In the genomic region with DNA sequence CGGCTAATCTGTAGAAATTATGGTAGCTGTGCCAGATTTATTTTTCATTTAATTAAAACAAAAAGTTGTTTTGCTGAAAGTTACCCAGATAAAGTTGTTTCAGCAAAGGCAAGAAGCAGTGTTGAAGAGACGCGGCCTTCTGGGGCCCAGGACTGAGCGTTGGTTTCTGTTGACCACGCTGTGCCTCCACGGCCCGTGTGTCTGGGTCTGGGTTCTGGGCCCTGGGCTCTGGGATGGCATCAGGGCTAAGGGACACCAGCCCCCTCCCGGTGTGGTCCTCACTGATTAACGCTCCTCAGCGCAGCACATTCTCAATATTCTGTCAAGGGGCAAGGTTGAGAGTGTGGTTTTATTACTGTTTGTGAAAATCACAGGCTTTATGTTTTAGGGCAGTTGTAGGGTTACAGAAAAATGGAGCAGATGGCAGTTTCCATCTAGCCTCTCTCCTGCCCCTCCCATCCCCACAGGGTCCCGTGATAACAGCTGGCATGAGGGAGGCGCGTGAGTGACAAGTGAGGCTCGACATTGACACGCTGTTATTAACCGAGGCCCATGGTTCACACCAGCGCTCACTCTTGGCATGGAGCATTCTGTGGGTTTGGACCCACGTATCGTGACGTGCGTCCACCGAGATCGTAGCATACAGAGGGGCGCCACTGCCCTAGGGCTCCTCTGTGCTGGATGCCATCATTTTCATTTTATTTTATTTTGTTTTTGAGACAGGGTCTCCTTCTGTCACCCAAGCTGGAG, we compare ENCODE assay signal across 17 cellular contexts.
DNase-seq lines count a peak whose midpoint lies in the region; ATAC-seq lines count a peak whose summit lies in the region.
"Had no signal": no experiment of that assay in that cellular context is flagged by ENCODE, and none has a peak within 500 bp of the region (broad histone marks: within the 10 kb centered on the region; RNA-seq: fewer than 3 reads in every experiment).

No MANE protein-coding gene starts in this region.

- DNase-seq in NCI-H1694 treated with DMSO at 0.1 percent for 48 hours (lab: John Stamatoyannopoulos, UW) (peak; percentile 90), NCI-H69 (lab: John Stamatoyannopoulos, UW) (peak; percentile 33), neuronal stem cell (ENCODE audit: low spot score) (no peak), NCI-H526 treated with DMSO at 0.1 percent for 48 hours (lab: John Stamatoyannopoulos, UW) (no peak), SW480 (ENCODE audit: low spot score) (no peak)
- DNase-seq: AML-193; C1 segment of cervical spinal cord; Calu3; CD4-positive, alpha-beta T cell; DMS153; DND-41; GDM1; GOT3 had no signal

- peaks cover 0 to 10% (median 0%) of the 10 kb centered on the region in 11 experiments; a peak in 4 of 22 replicates for H3K36me3 ChIP-seq in BLaER1 treated with 17β-estradiol and CSF1 and Interleukin-3, amounts not matched to agents 10 nM and 100 nM
- H3K36me3 ChIP-seq in neuronal stem cell (replicated peaks in 1 of 2; ENCODE audit: control insufficient read depth in 2 of 2, insufficient read depth in 2 of 2, low read length in 2 of 2), result peaks cover 0 to 12% of the 10 kb centered on the region in 2 donors
- H3K36me3 ChIP-seq: HAP-1 had no signal

- peaks cover 16 to 32% (median 22%) of the 10 kb centered on the region in 11 experiments for H3K9me3 ChIP-seq in BLaER1 treated with 17β-estradiol and CSF1 and Interleukin-3, amounts not matched to agents 10 nM and 100 nM (replicated peaks in 1 of 11)
- peaks cover 0 to 2% of the 10 kb centered on the region in 2 donors for H3K9me3 ChIP-seq in neuronal stem cell (replicated peaks in 1 of 2; ENCODE audit: control insufficient read depth in 2 of 2, insufficient read depth in 1 of 2, low read depth in 1 of 2, low read length in 2 of 2)
- H3K9me3 ChIP-seq: HAP-1 had no signal

- no peak overlapping the region for H3K27ac ChIP-seq in BLaER1 treated with 17β-estradiol and CSF1 and Interleukin-3, amounts not matched to agents 10 nM and 100 nM
- H3K27ac ChIP-seq in neuronal stem cell (replicated peaks; ENCODE audit: low read length), result no peak overlapping the region

- H3K4me1 ChIP-seq in BLaER1 treated with 17β-estradiol and CSF1 and Interleukin-3, amounts not matched to agents 10 nM and 100 nM, result peaks cover 0 to 53% (median 41%) of the 10 kb centered on the region in 10 experiments; a peak in 13 of 20 replicates
- peaks cover 0 to 3% of the 10 kb centered on the region in 2 donors for H3K4me1 ChIP-seq in neuronal stem cell (ENCODE audit: control insufficient read depth in 2 of 2, insufficient read depth in 1 of 2, low read depth in 1 of 2, low read length in 2 of 2)
- H3K4me1 ChIP-seq: HAP-1 had no signal

- no peak overlapping the region for H3K4me3 ChIP-seq in BLaER1 treated with 17β-estradiol and CSF1 and Interleukin-3, amounts not matched to agents 10 nM and 100 nM
- H3K4me3 ChIP-seq in neuronal stem cell (ENCODE audit: low read length in 2 of 2), result no peak overlapping the region
- H3K4me3 ChIP-seq: HAP-1 had no signal

- H3K4ac ChIP-seq in neuronal stem cell (ENCODE audit: low read length), result no peak overlapping the region

- H4K91ac ChIP-seq in neuronal stem cell (ENCODE audit: low read depth, low read length, poor library complexity), result no peak overlapping the region

- H4K20me1 ChIP-seq in BLaER1 treated with 17β-estradiol and CSF1 and Interleukin-3, amounts not matched to agents 10 nM and 100 nM, result peaks cover 0 to 87% (median 19%) of the 10 kb centered on the region in 11 experiments; a peak in 14 of 22 replicates

- peaks cover 16% of the 10 kb centered on the region for H3K79me1 ChIP-seq in neuronal stem cell (ENCODE audit: low read depth, low read length)

- no peak overlapping the region for H2AFZ ChIP-seq in neuronal stem cell (ENCODE audit: low read length)

- H3K4me2 ChIP-seq in BLaER1 treated with 17β-estradiol and CSF1 and Interleukin-3, amounts not matched to agents 10 nM and 100 nM, result peak overlapping the region in 8 of 11 experiments; percentile 3 to 71 (median 62); a peak in 11 of 22 replicates
- H3K4me2 ChIP-seq in neuronal stem cell (ENCODE audit: insufficient read depth, low read length, poor library complexity, severe bottlenecking), result no peak overlapping the region

- ATAC-seq in GM18520 (IDR thresholded peaks at IDR 0.05; ENCODE audit: unreplicated experiment), result no peak
- ATAC-seq: HepG2 had no signal

- peaks cover 0 to 18% (median 9%) of the 10 kb centered on the region in 11 experiments; a peak in 12 of 22 replicates for H3K27me3 ChIP-seq in BLaER1 treated with 17β-estradiol and CSF1 and Interleukin-3, amounts not matched to agents 10 nM and 100 nM
- no peaks in the 10 kb centered on the region for H3K27me3 ChIP-seq in neuronal stem cell (ENCODE audit: control insufficient read depth in 3 of 3, insufficient read depth in 3 of 3, low read depth in 1 of 3, low read length in 3 of 3)

- H2AK5ac ChIP-seq in neuronal stem cell (ENCODE audit: low read depth, low read length), result no peak overlapping the region

- H3K18ac ChIP-seq in neuronal stem cell (ENCODE audit: low read length), result peak overlapping the region; percentile 38

- H2BK5ac ChIP-seq in neuronal stem cell (ENCODE audit: low read length), result no peak overlapping the region

- no peak overlapping the region for H4K8ac ChIP-seq in neuronal stem cell (ENCODE audit: low read depth, low read length)

- WGBS in neuronal stem cell (ENCODE audit: extremely low coverage in 2 of 2, insufficient read length in 2 of 2, insufficient replicate concordance in 1 of 2), 2 donors, result no CpG with 5 or more reads among the region's 24 CpGs

- no peak overlapping the region for H3K14ac ChIP-seq in neuronal stem cell (ENCODE audit: low read length)

- no peak overlapping the region for H2BK15ac ChIP-seq in neuronal stem cell (ENCODE audit: low read length)

- H3K9ac ChIP-seq in BLaER1 treated with 17β-estradiol and CSF1 and Interleukin-3, amounts not matched to agents 10 nM and 100 nM, result peak overlapping the region in 1 of 11 experiments; percentile 5; a peak in 1 of 22 replicates
- peak overlapping the region; percentile 12 for H3K9ac ChIP-seq in neuronal stem cell (ENCODE audit: low read depth, low read length, poor library complexity)

- no peak overlapping the region for H2BK120ac ChIP-seq in neuronal stem cell (ENCODE audit: low read depth, low read length)

- no peak overlapping the region for H3K23ac ChIP-seq in neuronal stem cell (ENCODE audit: low read depth, low read length, poor library complexity)

- H2BK12ac ChIP-seq in neuronal stem cell (ENCODE audit: low read length), result no peak overlapping the region

Comparison
In these comparisons a context has a peak if more than half of its experiments do, and no peak if none do; other contexts are left out.
1. DNase-seq: peak in NCI-H1694 treated with DMSO at 0.1 percent for 48 hours (single experiment) and NCI-H69 (single experiment); none in neuronal stem cell (single experiment), NCI-H526 treated with DMSO at 0.1 percent for 48 hours (single experiment) and SW480 (single experiment).